Comparison of ENCODE assay signal across 16 cellular contexts in the genomic region with DNA sequence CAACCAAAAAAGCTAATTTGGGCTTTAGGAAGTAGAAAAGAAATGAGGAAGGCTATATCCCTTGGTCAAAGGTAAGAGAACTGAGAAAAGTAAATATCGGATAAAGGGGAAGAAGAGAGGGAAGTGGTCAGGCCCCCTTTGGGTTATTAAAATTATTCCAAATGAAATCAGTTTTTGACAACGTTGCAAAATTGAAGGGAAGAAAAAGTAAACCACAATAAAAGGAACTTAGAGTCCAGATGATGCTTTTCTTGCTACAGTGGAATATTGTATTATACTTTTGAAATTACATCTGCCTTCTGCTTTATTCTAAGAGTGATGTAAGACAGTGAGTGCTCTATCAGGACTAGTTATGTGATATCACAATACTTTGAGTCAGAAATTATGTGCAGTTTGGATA.
"Had no signal": no experiment of that assay in that cellular context is flagged by ENCODE, and none has a peak within 500 bp of the region (broad histone marks: within the 10 kb centered on the region; RNA-seq: fewer than 3 reads in every experiment).

No MANE protein-coding gene starts in this region.

- H3K27me3 ChIP-seq: gastroesophageal sphincter, pancreas had no signal

- DNase-seq: activated CD4-positive, alpha-beta T cell treated with anti-CD3 and anti-CD28 coated beads, Interleukin-2, amount 50 U/mL, for 4 hours; activated CD4-positive, CD25-positive, alpha-beta regulatory T cell treated with anti-CD3 and anti-CD28 coated beads, Interleukin-2, amount 50 U/mL, for 72 hours; activated naive CD4-positive, alpha-beta T cell treated with Interleukin-2 at 50 U/mL for 16 hours; activated T-cell treated with anti-CD3 and anti-CD28 coated beads for 4 hours; aorta; heart right ventricle; mucosa of descending colon; naive thymus-derived CD4-positive, alpha-beta T cell; pancreas; stimulated activated CD4-positive, alpha-beta T cell treated with anti-CD3 and anti-CD28 coated beads, Interleukin-2, amount 100 ng/mL, for 48 hours; T1000 had no signal

- ATAC-seq: activated T-helper 17 cell treated with anti-CD3 and anti-CD28 coated beads, Interleukin-2, amount 50 U/mL, for 72 hours; gastroesophageal sphincter; left lobe of liver; mucosa of descending colon; naive thymus-derived CD4-positive, alpha-beta T cell; stimulated activated memory B cell treated with anti-CD40 and anti-IgM and Interleukin-4, amounts not matched to agents 10 μg/mL and 1 μg/mL and 100 μg/mL, for 72 hours had no signal

- H3K27ac ChIP-seq: epithelial cell of prostate, gastroesophageal sphincter, pancreas had no signal

- H3K4me1 ChIP-seq: pancreas had no signal
